In the genomic region with DNA sequence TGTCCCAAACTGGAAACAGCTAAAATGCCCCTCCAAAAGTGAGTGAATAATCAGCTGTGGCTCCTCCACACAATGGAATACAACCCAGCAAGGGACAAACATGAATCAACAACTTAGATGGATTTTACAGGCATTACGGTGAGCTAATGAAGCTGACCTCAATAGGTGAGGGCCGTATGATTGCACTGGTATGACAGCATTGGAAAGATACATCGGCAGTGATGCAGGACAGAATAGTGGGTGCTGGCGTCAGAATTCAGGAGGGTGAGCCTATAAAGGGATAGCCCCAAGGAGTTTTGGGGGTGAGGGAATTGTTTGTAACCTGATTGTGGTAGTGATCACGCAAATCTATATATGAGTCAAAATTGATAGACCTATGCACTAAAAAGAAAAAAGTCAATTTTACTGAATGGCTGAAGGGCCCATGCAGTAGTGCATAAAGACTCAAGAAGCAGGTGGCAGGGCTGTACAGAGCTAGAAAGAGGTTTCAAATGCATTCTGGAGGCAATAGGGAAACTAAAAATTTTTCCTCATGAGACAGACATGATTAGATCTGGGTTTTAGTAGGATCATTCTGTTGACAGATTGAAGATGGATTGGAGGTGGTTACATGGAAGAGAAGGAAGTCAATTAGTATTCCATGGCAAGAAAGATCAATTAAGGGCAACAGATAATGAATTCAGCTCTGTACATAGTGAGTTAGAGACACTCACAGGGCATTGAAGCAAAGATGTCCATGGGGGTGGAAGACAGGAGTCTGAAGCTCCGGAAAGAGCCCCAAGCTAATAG, we compare ENCODE assay signal across 1 cellular context.
TF ChIP-seq lines count a peak whose summit lies in the region.

No MANE protein-coding gene starts in this region.

TF ChIP-seq in K562, 482 proteins besides CTCF, POLR2A, EP300 and RAD21:
- TF ChIP-seq ZBTB43 (CRISPR knock-in tag; IDR thresholded peaks at IDR 0.05) (no peak), NCOA6 (IDR thresholded peaks at IDR 0.05) (no peak), RNF2 (IDR thresholded peaks at IDR 0.05) (no peak), ZEB2 (IDR thresholded peaks at IDR 0.05) (0 out of 2 replicates have a peak, but pooled peaks have one; percentile 47), DDX20 (tag; IDR thresholded peaks at IDR 0.05; ENCODE audit: low read depth) (no peak), GATA2 (CRISPR knock-in tag; IDR thresholded peaks at IDR 0.05) (no peak), ELF2 (CRISPR knock-in tag; IDR thresholded peaks at IDR 0.05) (no peak), MEIS2 (IDR thresholded peaks at IDR 0.05; ENCODE audit: partially characterized antibody) (peak; percentile 66), CHD2 (IDR thresholded peaks at IDR 0.05; ENCODE audit: low read depth, low read length) (no peak)
- TF ChIP-seq, protein P1, sequence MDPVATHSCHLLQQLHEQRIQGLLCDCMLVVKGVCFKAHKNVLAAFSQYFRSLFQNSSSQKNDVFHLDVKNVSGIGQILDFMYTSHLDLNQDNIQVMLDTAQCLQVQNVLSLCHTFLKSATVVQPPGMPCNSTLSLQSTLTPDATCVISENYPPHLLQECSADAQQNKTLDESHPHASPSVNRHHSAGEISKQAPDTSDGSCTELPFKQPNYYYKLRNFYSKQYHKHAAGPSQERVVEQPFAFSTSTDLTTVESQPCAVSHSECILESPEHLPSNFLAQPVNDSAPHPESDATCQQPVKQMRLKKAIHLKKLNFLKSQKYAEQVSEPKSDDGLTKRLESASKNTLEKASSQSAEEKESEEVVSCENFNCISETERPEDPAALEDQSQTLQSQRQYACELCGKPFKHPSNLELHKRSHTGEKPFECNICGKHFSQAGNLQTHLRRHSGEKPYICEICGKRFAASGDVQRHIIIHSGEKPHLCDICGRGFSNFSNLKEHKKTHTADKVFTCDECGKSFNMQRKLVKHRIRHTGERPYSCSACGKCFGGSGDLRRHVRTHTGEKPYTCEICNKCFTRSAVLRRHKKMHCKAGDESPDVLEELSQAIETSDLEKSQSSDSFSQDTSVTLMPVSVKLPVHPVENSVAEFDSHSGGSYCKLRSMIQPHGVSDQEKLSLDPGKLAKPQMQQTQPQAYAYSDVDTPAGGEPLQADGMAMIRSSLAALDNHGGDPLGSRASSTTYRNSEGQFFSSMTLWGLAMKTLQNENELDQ (CRISPR knock-in tag; IDR thresholded peaks at IDR 0.05; ENCODE audit: borderline replicate concordance), result no peak
- TF ChIP-seq, protein P2, sequence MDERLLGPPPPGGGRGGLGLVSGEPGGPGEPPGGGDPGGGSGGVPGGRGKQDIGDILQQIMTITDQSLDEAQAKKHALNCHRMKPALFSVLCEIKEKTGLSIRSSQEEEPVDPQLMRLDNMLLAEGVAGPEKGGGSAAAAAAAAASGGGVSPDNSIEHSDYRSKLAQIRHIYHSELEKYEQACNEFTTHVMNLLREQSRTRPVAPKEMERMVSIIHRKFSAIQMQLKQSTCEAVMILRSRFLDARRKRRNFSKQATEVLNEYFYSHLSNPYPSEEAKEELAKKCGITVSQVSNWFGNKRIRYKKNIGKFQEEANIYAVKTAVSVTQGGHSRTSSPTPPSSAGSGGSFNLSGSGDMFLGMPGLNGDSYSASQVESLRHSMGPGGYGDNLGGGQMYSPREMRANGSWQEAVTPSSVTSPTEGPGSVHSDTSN (CRISPR knock-in tag; IDR thresholded peaks at IDR 0.05; ENCODE audit: low read depth), result no peak
- TF ChIP-seq, protein P2 (tag; conservative IDR thresholded peaks at IDR 0.05; ENCODE audit: low read depth), result peak; percentile 53; the same call in 1 of the 2 replicates
- TF ChIP-seq, protein P3, sequence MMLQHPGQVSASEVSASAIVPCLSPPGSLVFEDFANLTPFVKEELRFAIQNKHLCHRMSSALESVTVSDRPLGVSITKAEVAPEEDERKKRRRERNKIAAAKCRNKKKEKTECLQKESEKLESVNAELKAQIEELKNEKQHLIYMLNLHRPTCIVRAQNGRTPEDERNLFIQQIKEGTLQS (IDR thresholded peaks at IDR 0.05), result peak; percentile 14; the same call in 1 of the 2 replicates
- TF ChIP-seq, protein P3 (CRISPR knock-in tag; conservative IDR thresholded peaks at IDR 0.05), result no peak
- TF ChIP-seq, protein P4, sequence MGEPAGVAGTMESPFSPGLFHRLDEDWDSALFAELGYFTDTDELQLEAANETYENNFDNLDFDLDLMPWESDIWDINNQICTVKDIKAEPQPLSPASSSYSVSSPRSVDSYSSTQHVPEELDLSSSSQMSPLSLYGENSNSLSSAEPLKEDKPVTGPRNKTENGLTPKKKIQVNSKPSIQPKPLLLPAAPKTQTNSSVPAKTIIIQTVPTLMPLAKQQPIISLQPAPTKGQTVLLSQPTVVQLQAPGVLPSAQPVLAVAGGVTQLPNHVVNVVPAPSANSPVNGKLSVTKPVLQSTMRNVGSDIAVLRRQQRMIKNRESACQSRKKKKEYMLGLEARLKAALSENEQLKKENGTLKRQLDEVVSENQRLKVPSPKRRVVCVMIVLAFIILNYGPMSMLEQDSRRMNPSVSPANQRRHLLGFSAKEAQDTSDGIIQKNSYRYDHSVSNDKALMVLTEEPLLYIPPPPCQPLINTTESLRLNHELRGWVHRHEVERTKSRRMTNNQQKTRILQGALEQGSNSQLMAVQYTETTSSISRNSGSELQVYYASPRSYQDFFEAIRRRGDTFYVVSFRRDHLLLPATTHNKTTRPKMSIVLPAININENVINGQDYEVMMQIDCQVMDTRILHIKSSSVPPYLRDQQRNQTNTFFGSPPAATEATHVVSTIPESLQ (CRISPR knock-in tag; IDR thresholded peaks at IDR 0.05), result no peak
